ENCODE assay signal across 21 cellular contexts in genomic region chr1:203478231-203478630, GRCh38. TPM values are rescaled to one million over a fixed set of nuclear protein-coding genes. Genes with fewer than 3 reads are reported as not detected.
DNase-seq lines count a peak whose midpoint lies in the region; ATAC-seq, FAIRE-seq and TF ChIP-seq lines count a peak whose summit lies in the region.
"Had no signal": no experiment of that assay in that cellular context is flagged by ENCODE, and none has a peak within 500 bp of the region (broad histone marks: within the 10 kb centered on the region; RNA-seq: fewer than 3 reads in every experiment).

No MANE protein-coding gene starts in this region.

- intact Hi-C loops in heart right ventricle (cut with DNase I), result loop anchor here in 1 of 10 donors (5.0 kb wide), 1 partner anchor 36 kb away; no protein-coding TSS in a partner anchor
- intact Hi-C loops in Right ventricle myocardium inferior (cut with DNase I), result no loop called here
- intact Hi-C loops in esophagus squamous epithelium (cut with DNase I), result no loop called here
- intact Hi-C loops in gastrocnemius medialis (cut with DNase I; ENCODE audit: low total_unique reads), result no loop called here
- intact Hi-C loops in uterus (cut with DNase I; ENCODE audit: low total_unique reads), result no loop called here

- H3K36me3 ChIP-seq in heart right ventricle, result peaks cover 0 to 6% (median 0%) of the 10 kb centered on the region in 9 donors
- H3K36me3 ChIP-seq in esophagus squamous epithelium, result no peaks in the 10 kb centered on the region
- no peaks in the 10 kb centered on the region for H3K36me3 ChIP-seq in gastrocnemius medialis
- no peaks in the 10 kb centered on the region for H3K36me3 ChIP-seq in uterus
- no peaks in the 10 kb centered on the region for H3K36me3 ChIP-seq in Karpas-422 (ENCODE audit: insufficient read depth, low read length)

- no peak overlapping the region for H2AFZ ChIP-seq in Karpas-422 (ENCODE audit: low read length)

- in situ Hi-C loops in gastrocnemius medialis (cut with MboI; ENCODE audit: low sequenced_read_pairs in 4 of 4), result loop anchor here in 1 of 4 donors (10.0 kb wide), 1 partner anchor 113 kb away; no protein-coding TSS in a partner anchor

- no peak for FAIRE-seq in frontal cortex (lab: Jason Lieb, UNC)
- FAIRE-seq: A204.1, GM18507, islet of Langerhans had no signal

- no peaks in the 10 kb centered on the region for H3K9me3 ChIP-seq in heart right ventricle
- H3K9me3 ChIP-seq in esophagus squamous epithelium, result no peaks in the 10 kb centered on the region
- no peaks in the 10 kb centered on the region for H3K9me3 ChIP-seq in gastrocnemius medialis
- H3K9me3 ChIP-seq in uterus, result no peaks in the 10 kb centered on the region
- H3K9me3 ChIP-seq in Karpas-422 (ENCODE audit: low read length), result no peaks in the 10 kb centered on the region

- H3K79me2 ChIP-seq in Karpas-422 (ENCODE audit: low read length), result no peaks in the 10 kb centered on the region

- H3K9me2 ChIP-seq in Karpas-422 (replicated peaks; ENCODE audit: insufficient read depth, low read length), result no peaks in the 10 kb centered on the region

- peak overlapping the region in 8 of 10 donors; percentile 12 to 60 (median 50) for H3K4me3 ChIP-seq in heart right ventricle
- peak overlapping the region; percentile 16 to 67 (median 44) for H3K4me3 ChIP-seq in esophagus squamous epithelium
- H3K4me3 ChIP-seq in gastrocnemius medialis, result peak overlapping the region; percentile 17 to 51 (median 42)
- peak overlapping the region; percentile 64 to 68 for H3K4me3 ChIP-seq in uterus
- H3K4me3 ChIP-seq in Karpas-422 (ENCODE audit: low read length), result no peak overlapping the region

- H3K4me1 ChIP-seq in heart right ventricle (peaks cover 7 to 60% (median 22%) of the 10 kb centered on the region in 9 donors), esophagus squamous epithelium (peaks cover 8 to 43% (median 16%) of the 10 kb centered on the region in 3 donors), gastrocnemius medialis (peaks cover 0 to 9% of the 10 kb centered on the region in 2 donors), uterus (peaks cover 5 to 9% of the 10 kb centered on the region in 2 donors), Karpas-422 (ENCODE audit: low read length) (peaks cover 8% of the 10 kb centered on the region; the same call in 1 of the 2 replicates)

- no peak for DNase-seq in heart right ventricle
- no peak for DNase-seq in Right ventricle myocardium inferior (ENCODE audit: missing footprints)
- DNase-seq in esophagus squamous epithelium (lab: John Stamatoyannopoulos, UW), result no peak
- DNase-seq in gastrocnemius medialis, result no peak
- no peak for DNase-seq in uterus
- no peak for DNase-seq in Karpas-422
- DNase-seq in frontal cortex (ENCODE audit: low spot score in 2 of 2), result no peak
- no peak for DNase-seq in nucleus accumbens (lab: John Stamatoyannopoulos, UW)
- DNase-seq: activated CD4-positive, alpha-beta T cell treated with anti-CD3 and anti-CD28 coated beads for 48 hours; activated CD8-positive, alpha-beta memory T cell treated with anti-CD3 and anti-CD28 coated beads, Interleukin-2, amount 50 U/mL, for 48 hours; amygdala; DMS53; HCEC 1CT; head of caudate nucleus; NCI-H1105 treated with DMSO at 0.1 percent for 48 hours; NCI-H2171 had no signal

- H3K27ac ChIP-seq in heart right ventricle, result peak overlapping the region in 8 of 10 donors; percentile 30 to 82 (median 68)
- H3K27ac ChIP-seq in esophagus squamous epithelium, result peak overlapping the region; percentile 67 to 92 (median 88)
- peak overlapping the region; percentile 67 to 75 (median 71) for H3K27ac ChIP-seq in gastrocnemius medialis
- H3K27ac ChIP-seq in uterus, result peak overlapping the region; percentile 91 to 98
- H3K27ac ChIP-seq in Karpas-422 (ENCODE audit: low read length), result no peak overlapping the region
- H3K27ac ChIP-seq: C4-2B had no signal

- TF ChIP-seq POLR2A in esophagus squamous epithelium (IDR thresholded peaks at IDR 0.05), result no peak
- TF ChIP-seq POLR2A in gastrocnemius medialis (IDR thresholded peaks at IDR 0.05), result no peak
- TF ChIP-seq POLR2A in uterus (IDR thresholded peaks at IDR 0.05), result no peak

- no peak for TF ChIP-seq CTCF in heart right ventricle (IDR thresholded peaks at IDR 0.05)
- TF ChIP-seq CTCF in esophagus squamous epithelium (IDR thresholded peaks at IDR 0.05), result no peak
- no peak for TF ChIP-seq CTCF in gastrocnemius medialis (IDR thresholded peaks at IDR 0.05 in 4 of 5, conservative IDR thresholded peaks at IDR 0.05 in 1 of 5)
- TF ChIP-seq CTCF in uterus (IDR thresholded peaks at IDR 0.05), result no peak

- H4K20me1 ChIP-seq in Karpas-422 (ENCODE audit: insufficient read depth, low read depth, low read length), result no peaks in the 10 kb centered on the region

- no peak for ATAC-seq in heart right ventricle
- no peak for ATAC-seq in Right ventricle myocardium inferior
- ATAC-seq in gastrocnemius medialis, result no peak

- 79 to 86% methylated on average over 3 of the region's 3 CpGs for WGBS in heart right ventricle, 2 donors
- 65 to 72% methylated on average over 3 of the region's 3 CpGs for WGBS in esophagus squamous epithelium, 2 donors

- H3K4me2 ChIP-seq in Karpas-422 (ENCODE audit: low read depth, low read length, poor library complexity, severe bottlenecking), result no peak overlapping the region

- H3K9ac ChIP-seq in Karpas-422 (ENCODE audit: low read length), result no peak overlapping the region

- H3K27me3 ChIP-seq in heart right ventricle (peaks cover 0 to 15% (median 0%) of the 10 kb centered on the region in 7 donors), esophagus squamous epithelium (peaks cover 0 to 17% (median 0%) of the 10 kb centered on the region in 4 donors), gastrocnemius medialis (no peaks in the 10 kb centered on the region), uterus (no peaks in the 10 kb centered on the region), Karpas-422 (ENCODE audit: low read length) (no peaks in the 10 kb centered on the region)

RNA-seq across cellular contexts. Expression of gene PRELP, which starts 2.6 kb away (rescaled TPM):
- total RNA-seq in heart right ventricle, result 10 to 100 TPM in 7 of 10 donors, 1 to 10 TPM in 3; 3.3 to 37.1 (median 14.1) TPM
- polyA plus RNA-seq in heart right ventricle, result 10 to 100 TPM; 15.0 to 15.3 TPM
- 27.1 TPM for total RNA-seq in Right ventricle myocardium inferior
- total RNA-seq in esophagus squamous epithelium, result 10 to 100 TPM in 2 of 4 donors, 1 to 10 TPM in 2; 2.2 to 71.0 (median 9.1) TPM
- 10 to 100 TPM; 12.2 to 32.6 (median 16.9) TPM for total RNA-seq in gastrocnemius medialis
- total RNA-seq in uterus, result 100 to 1,000 TPM in 1 of 4 donors, 10 to 100 TPM in 2, 1 to 10 TPM in 1; 6.2 to 117 (median 56.6) TPM
- not detected in 2 replicates for total RNA-seq in Karpas-422 (2014; rRNA removed; shearing (Covaris generic); ENCODE audit: low replicate concordance)
- 0.41 TPM for total RNA-seq in frontal cortex

RNA-seq across cellular contexts. Expression of gene OPTC, which starts 15.7 kb away (rescaled TPM):
- not detected for total RNA-seq in heart right ventricle
- not detected for polyA plus RNA-seq in heart right ventricle
- total RNA-seq in Right ventricle myocardium inferior, result not detected
- not detected for total RNA-seq in esophagus squamous epithelium
- total RNA-seq in gastrocnemius medialis, result not detected
- not detected for total RNA-seq in uterus
- total RNA-seq in Karpas-422 (2014; rRNA removed; shearing (Covaris generic); ENCODE audit: low replicate concordance), result not detected in 2 replicates
- not detected for total RNA-seq in frontal cortex
- total RNA-seq: LHCN-M2 had no signal
